Comparison of ENCODE assay signal across 23 cellular contexts in genomic region chr10:33810986-33811385, GRCh38.
"Had no signal": no experiment of that assay in that cellular context is flagged by ENCODE, and none has a peak within 500 bp of the region (broad histone marks: within the 10 kb centered on the region; RNA-seq: fewer than 3 reads in every experiment).

No MANE protein-coding gene starts in this region.

- H3K4me3 Mint-ChIP-seq: immature natural killer cell, mesothelial cell of epicardium, naive B cell had no signal

- H3K4me1 Mint-ChIP-seq: immature natural killer cell, mesothelial cell of epicardium, naive B cell had no signal

- H3K4me1 ChIP-seq: esophagus muscularis mucosa, foreskin keratinocyte, left lung, lower lobe of right lung had no signal

- H3K4me3 ChIP-seq: coronary artery, dorsolateral prefrontal cortex, esophagus muscularis mucosa, heart right ventricle, left lung, lower lobe of right lung, mucosa of descending colon had no signal

- H3K27me3 Mint-ChIP-seq: naive B cell had no signal

- H3K36me3 Mint-ChIP-seq: immature natural killer cell, mesothelial cell of epicardium, naive B cell had no signal

- DNase-seq: dermis blood vessel endothelial cell; dorsolateral prefrontal cortex; effector CD4-positive, alpha-beta T cell; effector memory CD4-positive, alpha-beta T cell; foreskin keratinocyte; glutamatergic neuron; head of caudate nucleus; heart right ventricle; hypothalamus; immature natural killer cell; islet precursor cell; kidney; kidney glomerular epithelial cell; left colon; left lung; left ventricle myocardium superior; lower lobe of right lung; mesenchymal stem cell; mucosa of descending colon; naive B cell had no signal

- H3K27ac Mint-ChIP-seq: immature natural killer cell, mesothelial cell of epicardium, naive B cell had no signal

- H3K36me3 ChIP-seq: esophagus muscularis mucosa, heart right ventricle, left lung, lower lobe of right lung had no signal

- H3K27me3 ChIP-seq: dorsolateral prefrontal cortex, esophagus muscularis mucosa, foreskin keratinocyte, heart right ventricle, left lung had no signal

- H3K9me3 ChIP-seq: esophagus muscularis mucosa, heart right ventricle, left lung, lower lobe of right lung, mucosa of descending colon had no signal

- H3K9me3 Mint-ChIP-seq: immature natural killer cell had no signal

- H3K27ac ChIP-seq: coronary artery, dorsolateral prefrontal cortex, esophagus muscularis mucosa, foreskin keratinocyte, heart right ventricle, left lung, lower lobe of right lung had no signal
